Comparison of ENCODE assay signal across 2 cellular contexts in the genomic region with DNA sequence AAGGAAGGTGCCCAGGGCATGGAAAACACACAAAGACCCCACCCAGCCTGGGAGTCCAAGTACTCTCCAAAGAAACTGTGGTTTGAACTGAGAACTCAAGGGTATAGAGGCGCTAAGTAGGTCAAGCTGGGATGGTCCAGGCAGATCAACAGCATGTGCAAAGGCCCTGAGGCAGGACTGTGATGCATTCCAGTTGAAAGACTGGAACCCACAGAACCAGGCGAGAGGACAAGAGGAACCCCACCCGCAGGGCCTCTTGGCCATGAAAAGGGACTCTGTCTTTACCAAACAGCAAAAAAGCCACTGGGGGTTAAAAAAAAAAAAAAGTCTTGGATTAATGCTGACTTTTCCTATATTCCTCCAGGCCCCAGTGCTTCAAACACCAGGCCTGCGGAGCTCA.
TF ChIP-seq lines count a peak whose summit lies in the region.

No MANE protein-coding gene starts in this region.

TF ChIP-seq in HEK293, 187 proteins besides CTCF, POLR2A, EP300 and RAD21:
- TF ChIP-seq ZNF423 (tag by site-specific recombination; IDR thresholded peaks at IDR 0.05) (no peak), ZFP3 (tag by site-specific recombination; IDR thresholded peaks at IDR 0.05; ENCODE audit: low read depth) (no peak), ZNF623 (tag by site-specific recombination; IDR thresholded peaks at IDR 0.05) (peak; percentile 99)
- TF ChIP-seq, protein P1, sequence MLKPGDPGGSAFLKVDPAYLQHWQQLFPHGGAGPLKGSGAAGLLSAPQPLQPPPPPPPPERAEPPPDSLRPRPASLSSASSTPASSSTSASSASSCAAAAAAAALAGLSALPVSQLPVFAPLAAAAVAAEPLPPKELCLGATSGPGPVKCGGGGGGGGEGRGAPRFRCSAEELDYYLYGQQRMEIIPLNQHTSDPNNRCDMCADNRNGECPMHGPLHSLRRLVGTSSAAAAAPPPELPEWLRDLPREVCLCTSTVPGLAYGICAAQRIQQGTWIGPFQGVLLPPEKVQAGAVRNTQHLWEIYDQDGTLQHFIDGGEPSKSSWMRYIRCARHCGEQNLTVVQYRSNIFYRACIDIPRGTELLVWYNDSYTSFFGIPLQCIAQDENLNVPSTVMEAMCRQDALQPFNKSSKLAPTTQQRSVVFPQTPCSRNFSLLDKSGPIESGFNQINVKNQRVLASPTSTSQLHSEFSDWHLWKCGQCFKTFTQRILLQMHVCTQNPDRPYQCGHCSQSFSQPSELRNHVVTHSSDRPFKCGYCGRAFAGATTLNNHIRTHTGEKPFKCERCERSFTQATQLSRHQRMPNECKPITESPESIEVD (tag by site-specific recombination; IDR thresholded peaks at IDR 0.05), result no peak
- TF ChIP-seq, protein P2, sequence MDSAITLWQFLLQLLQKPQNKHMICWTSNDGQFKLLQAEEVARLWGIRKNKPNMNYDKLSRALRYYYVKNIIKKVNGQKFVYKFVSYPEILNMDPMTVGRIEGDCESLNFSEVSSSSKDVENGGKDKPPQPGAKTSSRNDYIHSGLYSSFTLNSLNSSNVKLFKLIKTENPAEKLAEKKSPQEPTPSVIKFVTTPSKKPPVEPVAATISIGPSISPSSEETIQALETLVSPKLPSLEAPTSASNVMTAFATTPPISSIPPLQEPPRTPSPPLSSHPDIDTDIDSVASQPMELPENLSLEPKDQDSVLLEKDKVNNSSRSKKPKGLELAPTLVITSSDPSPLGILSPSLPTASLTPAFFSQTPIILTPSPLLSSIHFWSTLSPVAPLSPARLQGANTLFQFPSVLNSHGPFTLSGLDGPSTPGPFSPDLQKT (IDR thresholded peaks at IDR 0.05; ENCODE audit: borderline replicate concordance, low read depth, low read length), result no peak

TF ChIP-seq in K562, 482 proteins besides CTCF, POLR2A, EP300 and RAD21:
- TF ChIP-seq RBM25 (IDR thresholded peaks at IDR 0.05; ENCODE audit: low read depth, low read length, severe bottlenecking) (peak; percentile 76), ZNF274 (IDR thresholded peaks at IDR 0.05; ENCODE audit: borderline replicate concordance, low read depth, low read length) (no peak)
TF ChIP-seq in K562: peak in this region for 1.
